In genomic region chr15:68599153-68599545, GRCh38 we compare ENCODE assay signal across 21 cellular contexts. TPM values are rescaled to one million over a fixed set of nuclear protein-coding genes. Genes with fewer than 3 reads are reported as not detected.
DNase-seq lines count a peak whose midpoint lies in the region; ATAC-seq and TF ChIP-seq lines count a peak whose summit lies in the region.
"Had no signal": no experiment of that assay in that cellular context is flagged by ENCODE, and none has a peak within 500 bp of the region (broad histone marks: within the 10 kb centered on the region; RNA-seq: fewer than 3 reads in every experiment).

No MANE protein-coding gene starts in this region.

- H2AFZ ChIP-seq in neural progenitor cell (replicated peaks), result no peak overlapping the region
- H2AFZ ChIP-seq: PC-9 had no signal

- peaks cover 94% of the 10 kb centered on the region for H3K4me1 Mint-ChIP-seq in endothelial cell (ENCODE audit: unreplicated experiment)
- H3K4me1 Mint-ChIP-seq in neural progenitor cell, result peaks cover 89% of the 10 kb centered on the region

- H3K27me3 Mint-ChIP-seq in endothelial cell (ENCODE audit: unreplicated experiment) (peaks cover 11% of the 10 kb centered on the region), neural progenitor cell (ENCODE audit: insufficient read depth, low read depth) (peaks cover 15% of the 10 kb centered on the region)

- intact Hi-C loops in right cardiac atrium (cut with DNase I), result loop anchor here in 1 of 4 donors (2.0 kb wide), 1 partner anchor 14 kb away; no protein-coding TSS in a partner anchor
- intact Hi-C loops in Right ventricle myocardium superior (cut with DNase I), result no loop called here
- intact Hi-C loops in adrenal gland (cut with DNase I), result no loop called here

- H3K36me3 Mint-ChIP-seq in endothelial cell (ENCODE audit: low read depth, unreplicated experiment), result peaks cover 32% of the 10 kb centered on the region
- H3K36me3 Mint-ChIP-seq in neural progenitor cell, result peaks cover 4% of the 10 kb centered on the region

- H4K20me1 ChIP-seq in neural progenitor cell (ENCODE audit: low read depth), result peaks cover 15% of the 10 kb centered on the region

- H3F3A ChIP-seq in neural progenitor cell (ENCODE audit: low read depth), result peaks cover 17% of the 10 kb centered on the region

- TF ChIP-seq CTCF in endothelial cell (IDR thresholded peaks at IDR 0.05; ENCODE audit: unreplicated experiment), result no peak
- TF ChIP-seq CTCF in neural progenitor cell (IDR thresholded peaks at IDR 0.05), result no peak
- no peak for TF ChIP-seq CTCF in adrenal gland (IDR thresholded peaks at IDR 0.05)

- H3K4me3 Mint-ChIP-seq in endothelial cell (ENCODE audit: unreplicated experiment) (peak overlapping the region; percentile 57), neural progenitor cell (peak overlapping the region; percentile 75)

- H3K27ac Mint-ChIP-seq in endothelial cell (ENCODE audit: unreplicated experiment), result peak overlapping the region; percentile 65
- H3K27ac Mint-ChIP-seq in neural progenitor cell, result peak overlapping the region; percentile 88

- H3K4me2 ChIP-seq in neural progenitor cell, result peak overlapping the region; percentile 33
- H3K4me2 ChIP-seq: PC-9 had no signal

- no peaks in the 10 kb centered on the region for H3K27me3 ChIP-seq in right cardiac atrium (ENCODE audit: control insufficient read depth, insufficient read depth)
- H3K27me3 ChIP-seq in neural progenitor cell, result no peaks in the 10 kb centered on the region
- no peaks in the 10 kb centered on the region for H3K27me3 ChIP-seq in adrenal gland
- H3K27me3 ChIP-seq: body of pancreas, gastrocnemius medialis had no signal

- 88% methylated on average over 6 of the region's 6 CpGs for WGBS in right cardiac atrium
- WGBS in adrenal gland, 4 donors, result 80 to 89% (median 88%) methylated on average over 6 of the region's 6 CpGs

- no peak for TF ChIP-seq POLR2A in adrenal gland (IDR thresholded peaks at IDR 0.05)

- no peak for DNase-seq in right cardiac atrium
- DNase-seq in Right ventricle myocardium superior, result no peak
- DNase-seq in endothelial cell (ENCODE audit: low spot score), result no peak
- DNase-seq in neural progenitor cell (ENCODE audit: low spot score), result no peak
- no peak for DNase-seq in NOMO-1 treated with DMSO at 0.1 percent for 48 hours (lab: John Stamatoyannopoulos, UW; ENCODE audit: unreplicated experiment)
- DNase-seq in SIG-M5 (lab: John Stamatoyannopoulos, UW), result no peak
- no peak for DNase-seq in adrenal gland
- DNase-seq: ACHN; activated naive CD4-positive, alpha-beta T cell treated with anti-CD3 and anti-CD28 coated beads, Interleukin-2, amount 50 U/mL, for 16 hours; activated T-cell treated with anti-CD3 and anti-CD28 coated beads, Interleukin-2, amount 50 U/mL, for 48 hours; gastrocnemius medialis; GDM1; NCI-H2171 treated with DMSO at 0.1 percent for 48 hours; NCI-H774; PC-9; small intestine; stimulated activated CD4-positive, alpha-beta T cell treated with anti-CD3 and anti-CD28 coated beads, Interleukin-4, amount 100 ng/mL, for 1 hour; T-helper 9 cell had no signal

- no peak overlapping the region for H3K4me3 ChIP-seq in right cardiac atrium (ENCODE audit: low read length)
- no peak overlapping the region for H3K4me3 ChIP-seq in neural progenitor cell
- H3K4me3 ChIP-seq in adrenal gland, result no peak overlapping the region
- H3K4me3 ChIP-seq: body of pancreas, gastrocnemius medialis, HAP-1, PC-9 had no signal

- no peaks in the 10 kb centered on the region for H3K9me3 ChIP-seq in right cardiac atrium (ENCODE audit: control insufficient read depth, low read length)
- no peaks in the 10 kb centered on the region for H3K9me3 ChIP-seq in neural progenitor cell (ENCODE audit: low read depth)
- H3K9me3 ChIP-seq in adrenal gland (replicated peaks in 1 of 3), result no peaks in the 10 kb centered on the region
- H3K9me3 ChIP-seq: body of pancreas, gastrocnemius medialis, HAP-1 had no signal

- ATAC-seq in right cardiac atrium, result no peak
- ATAC-seq in Right ventricle myocardium superior (ENCODE audit: poor library complexity), result no peak
- ATAC-seq in GM18868 (IDR thresholded peaks at IDR 0.05; ENCODE audit: unreplicated experiment), result no peak
- ATAC-seq: gastrocnemius medialis had no signal

- no peaks in the 10 kb centered on the region for H3K79me2 ChIP-seq in neural progenitor cell (ENCODE audit: low read depth)

- no peak overlapping the region for H3K9ac ChIP-seq in neural progenitor cell

- H3K4me1 ChIP-seq in right cardiac atrium (ENCODE audit: control insufficient read depth, insufficient read depth, low read length) (peaks cover 24% of the 10 kb centered on the region), neural progenitor cell (peaks cover 64% of the 10 kb centered on the region), adrenal gland (replicated peaks in 1 of 2) (peaks cover 0 to 32% of the 10 kb centered on the region in 2 donors)
- H3K4me1 ChIP-seq: body of pancreas had no signal

- H3K9me3 Mint-ChIP-seq in endothelial cell (ENCODE audit: unreplicated experiment) (no peaks in the 10 kb centered on the region), neural progenitor cell (peaks cover 3% of the 10 kb centered on the region)

- H3K27ac ChIP-seq in right cardiac atrium (ENCODE audit: low read length), result peak overlapping the region; percentile 41
- no peak overlapping the region for H3K27ac ChIP-seq in neural progenitor cell
- peak overlapping the region in 2 of 5 donors; percentile 47 to 82 for H3K27ac ChIP-seq in adrenal gland
- H3K27ac ChIP-seq: PC-9 had no signal

- H3K36me3 ChIP-seq in neural progenitor cell (no peaks in the 10 kb centered on the region), adrenal gland (replicated peaks in 1 of 2) (no peaks in the 10 kb centered on the region)
- H3K36me3 ChIP-seq: gastrocnemius medialis, HAP-1 had no signal

RNA-seq across cellular contexts. Expression of gene CORO2B, which starts 20.4 kb away (rescaled TPM):
- total RNA-seq in right cardiac atrium (10 to 100 TPM in 3 of 4 donors, 1 to 10 TPM in 1; 5.8 to 13.7 (median 11.3) TPM), Right ventricle myocardium superior (6.6 TPM), endothelial cell (ENCODE audit: unreplicated experiment) (71.7 TPM), neural progenitor cell (ENCODE audit: low replicate concordance) (1.0 and 3.3 TPM in 2 replicates), adrenal gland (1 to 10 TPM; 3.0 to 8.4 (median 4.2) TPM)
- polyA plus RNA-seq in right cardiac atrium (6.9 TPM), adrenal gland (1 to 10 TPM; 4.2 to 5.9 (median 4.9) TPM)
